27 cellular contexts compared by ENCODE assay signal in genomic region chr6:32146687-32147086, GRCh38. TPM values are rescaled to one million over a fixed set of nuclear protein-coding genes. Genes with fewer than 3 reads are reported as not detected.
DNase-seq lines count a peak whose midpoint lies in the region; ATAC-seq, FAIRE-seq and TF ChIP-seq lines count a peak whose summit lies in the region.
"Had no signal": no experiment of that assay in that cellular context is flagged by ENCODE, and none has a peak within 500 bp of the region (broad histone marks: within the 10 kb centered on the region; RNA-seq: fewer than 3 reads in every experiment).

No MANE protein-coding gene starts in this region.

- no peaks in the 10 kb centered on the region for H3K27me3 ChIP-seq in GM23248 (replicated peaks; ENCODE audit: insufficient read depth)
- peaks cover 28% of the 10 kb centered on the region for H3K27me3 ChIP-seq in HUES48 (ENCODE audit: control insufficient read depth, insufficient read depth, low read length)
- peaks cover 3 to 27% (median 25%) of the 10 kb centered on the region in 4 experiments for H3K27me3 ChIP-seq in H1 (replicated peaks in 1 of 4; ENCODE audit: control insufficient read depth in 3 of 4, extremely low read depth in 1 of 4, insufficient read depth in 3 of 4, low read length in 3 of 4)
- H3K27me3 ChIP-seq in neural progenitor cell: peaks cover 46% of the 10 kb centered on the region
- H3K27me3 ChIP-seq: brain microvascular endothelial cell, dorsolateral prefrontal cortex, tibial artery had no signal

- H3K4ac ChIP-seq in H1 (replicated peaks; ENCODE audit: insufficient read length, low read depth, low read length): no peak overlapping the region

- no peak overlapping the region for H2BK15ac ChIP-seq in H1 (ENCODE audit: low read length)

- no peak overlapping the region for H3K14ac ChIP-seq in H1 (ENCODE audit: insufficient read length)

- no peak overlapping the region for H4K5ac ChIP-seq in H1 (ENCODE audit: insufficient read length, low read depth, low read length)

- H4K8ac ChIP-seq in H1 (ENCODE audit: extremely low read depth, insufficient read depth, low read length): no peak overlapping the region

- no peak overlapping the region for H4K91ac ChIP-seq in H1 (replicated peaks; ENCODE audit: insufficient read length, low read length)

- no peaks in the 10 kb centered on the region for H3K9me3 ChIP-seq in GM23248 (ENCODE audit: low read depth)
- no peaks in the 10 kb centered on the region for H3K9me3 ChIP-seq in HUES48 (ENCODE audit: control insufficient read depth, insufficient read depth, low read length)
- no peaks in the 10 kb centered on the region for H3K9me3 ChIP-seq in H1 (ENCODE audit: insufficient read depth in 2 of 2, low read depth in 1 of 2, low read length in 1 of 2)
- no peaks in the 10 kb centered on the region for H3K9me3 ChIP-seq in neural progenitor cell (ENCODE audit: low read depth)
- H3K9me3 ChIP-seq: gastrocnemius medialis, prostate gland, SK-N-SH, tibial artery had no signal

- CTCF ChIA-PET in H1 (lab: Charles Lee; ENCODE audit: partially characterized antibody): interaction anchor here (1.6 to 1.9 kb wide), 2 partner anchors 28 to 31 kb away, joined by 3 to 5 read pairs; no protein-coding TSS in a partner anchor

- TF ChIP-seq CTCF in H1 (IDR thresholded peaks at IDR 0.05; ENCODE audit: control extremely low read depth in 1 of 3, insufficient read depth in 1 of 3, low read depth in 1 of 3, low read length in 3 of 3) (no peak), neural progenitor cell (IDR thresholded peaks at IDR 0.05) (no peak)

- H3K4me3 ChIP-seq in GM23248: no peak overlapping the region
- H3K4me3 ChIP-seq in HUES48 (ENCODE audit: low read depth, low read length): no peak overlapping the region; the same call in 1 of the 2 replicates
- no peak overlapping the region for H3K4me3 ChIP-seq in H1 (ENCODE audit: extremely low read depth in 1 of 4, insufficient read depth in 2 of 4, low read depth in 3 of 4, low read length in 4 of 4)
- H3K4me3 ChIP-seq in neural progenitor cell: no peak overlapping the region
- H3K4me3 ChIP-seq: BLaER1 treated with 17β-estradiol and CSF1 and Interleukin-3, amounts not matched to agents 10 nM and 100 nM; dorsolateral prefrontal cortex; gastrocnemius medialis; lung; prostate gland; tibial artery had no signal

- H4K20me1 ChIP-seq in GM23248 (ENCODE audit: insufficient read depth) (no peaks in the 10 kb centered on the region), H1 (replicated peaks in 1 of 2; ENCODE audit: control insufficient read depth in 1 of 2, insufficient read depth in 2 of 2, low read length in 2 of 2) (no peaks in the 10 kb centered on the region), neural progenitor cell (ENCODE audit: low read depth) (no peaks in the 10 kb centered on the region)
- H4K20me1 ChIP-seq: BLaER1 treated with 17β-estradiol and CSF1 and Interleukin-3, amounts not matched to agents 10 nM and 100 nM had no signal

- H3K27ac Mint-ChIP-seq in neural progenitor cell: peak overlapping the region; percentile 23
- peak overlapping the region in 1 of 2 donors; percentile 28 for H3K27ac Mint-ChIP-seq in stimulated activated naive CD8-positive, alpha-beta T cell treated with anti-CD3 and anti-CD28 coated beads, Interleukin-15, amount 100 ng/mL, for 72 hours
- H3K27ac Mint-ChIP-seq: T-helper 1 cell treated with Interleukin-12 subunit alpha and Interleukin-12 subunit beta and Interleukin-4 antibody, amounts not matched to agents 30 μg/mL and 1 μg/mL, for 36 hours had no signal

- no peaks in the 10 kb centered on the region for H3K79me2 ChIP-seq in GM23248 (ENCODE audit: insufficient read depth)
- H3K79me2 ChIP-seq in H1 (ENCODE audit: control insufficient read depth in 1 of 2, insufficient read depth in 2 of 2, low read length in 2 of 2): no peaks in the 10 kb centered on the region
- no peaks in the 10 kb centered on the region for H3K79me2 ChIP-seq in neural progenitor cell (ENCODE audit: low read depth)

- H3K56ac ChIP-seq in H1 (replicated peaks; ENCODE audit: insufficient read length, low read depth, low read length): no peak overlapping the region

- no peak for TF ChIP-seq EP300 in H1 (IDR thresholded peaks at IDR 0.05; ENCODE audit: borderline replicate concordance in 1 of 2, low read depth in 2 of 2, low read length in 2 of 2)

- H3K4me3 Mint-ChIP-seq in neural progenitor cell: no peak overlapping the region
- H3K4me3 Mint-ChIP-seq in stimulated activated naive CD8-positive, alpha-beta T cell treated with anti-CD3 and anti-CD28 coated beads, Interleukin-15, amount 100 ng/mL, for 72 hours: no peak overlapping the region
- H3K4me3 Mint-ChIP-seq: T-helper 1 cell treated with Interleukin-12 subunit alpha and Interleukin-12 subunit beta and Interleukin-4 antibody, amounts not matched to agents 30 μg/mL and 1 μg/mL, for 36 hours had no signal

- POLR2A ChIA-PET in H1 (lab: Charles Lee; ENCODE audit: partially characterized antibody): interaction anchor here (1.0 to 9.2 kb wide), 6 partner anchors 8 to 30 kb away, joined by 3 to 70 read pairs (median 6); partner anchors contain the start of genes ATF6B and FKBPL

- H3K23ac ChIP-seq in H1 (ENCODE audit: insufficient read length): no peak overlapping the region

- H2BK12ac ChIP-seq in H1 (ENCODE audit: low read depth, low read length): 0 out of 2 replicates have a peak overlapping the region, but pooled peaks have one; percentile 0

- peaks cover 30% of the 10 kb centered on the region for H3K4me1 Mint-ChIP-seq in neural progenitor cell
- H3K4me1 Mint-ChIP-seq in stimulated activated naive CD8-positive, alpha-beta T cell treated with anti-CD3 and anti-CD28 coated beads, Interleukin-15, amount 100 ng/mL, for 72 hours: peaks cover 37% of the 10 kb centered on the region

- H3K36me3 Mint-ChIP-seq in neural progenitor cell: peaks cover 19% of the 10 kb centered on the region

- H3K23me2 ChIP-seq in H1 (ENCODE audit: low read depth, low read length): peaks cover 7% of the 10 kb centered on the region; the same call in 1 of the 2 replicates

- H3K9me3 Mint-ChIP-seq in neural progenitor cell: no peaks in the 10 kb centered on the region
- no peaks in the 10 kb centered on the region for H3K9me3 Mint-ChIP-seq in stimulated activated naive CD8-positive, alpha-beta T cell treated with anti-CD3 and anti-CD28 coated beads, Interleukin-15, amount 100 ng/mL, for 72 hours
- H3K9me3 Mint-ChIP-seq: T-helper 1 cell treated with Interleukin-12 subunit alpha and Interleukin-12 subunit beta and Interleukin-4 antibody, amounts not matched to agents 30 μg/mL and 1 μg/mL, for 36 hours had no signal

- in situ Hi-C loops in GM23248 (cut with MboI): no loop called here

- H3K27ac ChIP-seq in GM23248 (no peak overlapping the region), HUES48 (ENCODE audit: low read depth, low read length) (no peak overlapping the region), H1 (ENCODE audit: low read depth, low read length) (no peak overlapping the region), neural progenitor cell (no peak overlapping the region)
- H3K27ac ChIP-seq: BLaER1 treated with 17β-estradiol and CSF1 and Interleukin-3, amounts not matched to agents 10 nM and 100 nM; brain microvascular endothelial cell; gastrocnemius medialis; prostate gland; tibial artery had no signal

- ATAC-seq in stimulated activated naive CD8-positive, alpha-beta T cell treated with anti-CD3 and anti-CD28 coated beads, Interleukin-15, amount 100 ng/mL, for 72 hours: no peak
- ATAC-seq: gastrocnemius medialis, sciatic nerve had no signal

- TF ChIP-seq RAD21 in H1 (IDR thresholded peaks at IDR 0.05 in 1 of 2, conservative IDR thresholded peaks at IDR 0.05 in 1 of 2; ENCODE audit: low read depth in 2 of 2, low read length in 2 of 2): no peak

- no peaks in the 10 kb centered on the region for H3K79me1 ChIP-seq in H1 (ENCODE audit: low read depth, low read length)

- H2BK20ac ChIP-seq in H1 (ENCODE audit: low read length): no peak overlapping the region

- no peak overlapping the region for H3K9ac ChIP-seq in GM23248
- peak overlapping the region; percentile 4; the same call in 1 of the 2 replicates for H3K9ac ChIP-seq in HUES48 (ENCODE audit: low read depth, low read length)
- no peak overlapping the region for H3K9ac ChIP-seq in H1 (replicated peaks in 1 of 4; ENCODE audit: extremely low read depth in 1 of 4, low read depth in 3 of 4, low read length in 3 of 4)
- no peak overlapping the region for H3K9ac ChIP-seq in neural progenitor cell
- H3K9ac ChIP-seq: BLaER1 treated with 17β-estradiol and CSF1 and Interleukin-3, amounts not matched to agents 10 nM and 100 nM; SK-N-SH had no signal

- peaks cover 6% of the 10 kb centered on the region for H3K27me3 Mint-ChIP-seq in neural progenitor cell (ENCODE audit: insufficient read depth, low read depth)
- peaks cover 22% of the 10 kb centered on the region for H3K27me3 Mint-ChIP-seq in stimulated activated naive CD8-positive, alpha-beta T cell treated with anti-CD3 and anti-CD28 coated beads, Interleukin-15, amount 100 ng/mL, for 72 hours

- H2AFZ ChIP-seq in GM23248 (0 out of 2 replicates have a peak overlapping the region, but pooled peaks have one; percentile 28), H1 (ENCODE audit: low read length) (0 out of 2 replicates have a peak overlapping the region, but pooled peaks have one; percentile 2), neural progenitor cell (replicated peaks) (no peak overlapping the region)

- no peaks in the 10 kb centered on the region for H3F3A ChIP-seq in GM23248 (ENCODE audit: insufficient read depth)
- peaks cover 11% of the 10 kb centered on the region for H3F3A ChIP-seq in neural progenitor cell (ENCODE audit: low read depth)

- FAIRE-seq in H1 (lab: Jason Lieb, UNC): peak; percentile 86
- FAIRE-seq: GM12892 had no signal

- no peak for TF ChIP-seq POLR2A in H1 (IDR thresholded peaks at IDR 0.05; ENCODE audit: control extremely low read depth in 1 of 2, low read depth in 2 of 2, low read length in 2 of 2)

- H3K4me2 ChIP-seq in GM23248 (ENCODE audit: unreplicated experiment): no peak overlapping the region
- H3K4me2 ChIP-seq in H1 (ENCODE audit: insufficient read depth in 1 of 2, low read depth in 2 of 2, low read length in 2 of 2): peak overlapping the region; percentile 18 to 27; a peak in 1 of 4 replicates
- H3K4me2 ChIP-seq in neural progenitor cell: no peak overlapping the region
- H3K4me2 ChIP-seq: BLaER1 treated with 17β-estradiol and CSF1 and Interleukin-3, amounts not matched to agents 10 nM and 100 nM; SK-N-SH had no signal

- H2BK5ac ChIP-seq in H1 (ENCODE audit: low read depth, low read length): no peak overlapping the region

- H3K4me1 ChIP-seq in GM23248 (ENCODE audit: insufficient read depth) (no peaks in the 10 kb centered on the region), HUES48 (ENCODE audit: control insufficient read depth, insufficient read depth, low read length) (peaks cover 26% of the 10 kb centered on the region), H1 (replicated peaks in 1 of 4; ENCODE audit: control insufficient read depth in 3 of 4, insufficient read depth in 4 of 4, low read length in 3 of 4) (peaks cover 10 to 26% (median 11%) of the 10 kb centered on the region in 4 experiments), neural progenitor cell (peaks cover 4% of the 10 kb centered on the region)
- H3K4me1 ChIP-seq: gastrocnemius medialis, prostate gland had no signal

- H3K18ac ChIP-seq in H1 (ENCODE audit: extremely low read depth, low read length): 0 out of 2 replicates have a peak overlapping the region, but pooled peaks have one; percentile 0

- no peaks in the 10 kb centered on the region for H3K9me2 ChIP-seq in GM23248 (ENCODE audit: insufficient read depth)
- H3K9me2 ChIP-seq: SK-N-SH had no signal

- no peak for DNase-seq in GM23248
- DNase-seq in H1 (ENCODE audit: low read depth in 1 of 2, low spot score in 2 of 2): no peak
- no peak for DNase-seq in neural progenitor cell (ENCODE audit: low spot score)
- no peak for DNase-seq in activated T-cell treated with anti-CD3 and anti-CD28 coated beads, Interleukin-2, amount 50 U/mL, for 48 hours
- no peak for DNase-seq in occipital lobe (lab: John Stamatoyannopoulos, UW)
- no peak for DNase-seq in stimulated activated naive CD8-positive, alpha-beta T cell treated with anti-CD3 and anti-CD28 coated beads, Interleukin-15, amount 100 ng/mL, for 72 hours
- DNase-seq: activated CD4-positive, alpha-beta T cell treated with anti-CD3 and anti-CD28 coated beads, Interleukin-2, amount 50 U/mL, for 48 hours; activated CD4-positive, CD25-positive, alpha-beta regulatory T cell; activated CD8-positive, alpha-beta memory T cell treated with anti-CD3 and anti-CD28 coated beads, Interleukin-2, amount 50 U/mL, for 48 hours; activated naive CD4-positive, alpha-beta T cell treated with anti-CD3 and anti-CD28 coated beads, Interleukin-2, amount 50 U/mL, for 16 hours; brain microvascular endothelial cell; DMS53; dorsolateral prefrontal cortex; gastrocnemius medialis; NCI-H2029; NCI-H510A treated with DMSO at 0.1 percent for 48 hours; OCI-M1; SK-N-SH; stimulated activated CD4-positive, alpha-beta T cell treated with anti-CD3 and anti-CD28 coated beads, Interleukin-4, amount 100 ng/mL, for 1 hour; tibial artery had no signal

- no peak overlapping the region for H2BK120ac ChIP-seq in H1 (replicated peaks; ENCODE audit: low read depth, low read length)

- 69 to 73% methylated on average over 4 of the region's 4 CpGs for WGBS in GM23248 (ENCODE audit: low coverage in 1 of 2, low lambda C conversion rate in 2 of 2, missing lambda C conversion rate in 2 of 2), 2 experiments
- 30% methylated on average over 4 of the region's 4 CpGs; no CpG with 5 or more reads in 1 of the 2 experiments for WGBS in H1 (ENCODE audit: extremely low coverage in 1 of 2, insufficient coverage in 1 of 2, insufficient read length in 1 of 2, insufficient replicate concordance in 2 of 2, low coverage in 1 of 2, low lambda C conversion rate in 2 of 2, missing lambda C conversion rate in 1 of 2), 2 experiments

- H3K36me3 ChIP-seq in GM23248 (ENCODE audit: low read depth) (peaks cover 4% of the 10 kb centered on the region; the same call in 1 of the 2 replicates), HUES48 (ENCODE audit: control insufficient read depth, insufficient read depth, low read length) (no peaks in the 10 kb centered on the region), H1 (ENCODE audit: control insufficient read depth in 2 of 4, insufficient read depth in 4 of 4, low read length in 3 of 4) (no peaks in the 10 kb centered on the region), neural progenitor cell (no peaks in the 10 kb centered on the region)
- H3K36me3 ChIP-seq: BLaER1 treated with 17β-estradiol and CSF1 and Interleukin-3, amounts not matched to agents 10 nM and 100 nM; brain microvascular endothelial cell; gastrocnemius medialis; prostate gland had no signal

- H2AK5ac ChIP-seq in H1 (ENCODE audit: low read depth, low read length): no peak overlapping the region

RNA-seq across cellular contexts. Expression of gene PRRT1, which starts 5.1 kb away (rescaled TPM):
- total RNA-seq in GM23248 (2014; rRNA removed; shearing (Covaris generic)): 1.2 TPM in 1 of 2 replicates, not detected in the other
- polyA plus RNA-seq in GM23248 (2016; fragmentation: Nextera tagmentation; extraction: Ambion mirVana) (2.1 and 2.2 TPM in 2 replicates), H1 (2011; rRNA removed) (0.71 and 1.4 TPM in 2 replicates)
- 2.8 TPM in 2 replicates for total RNA-seq in H1 (2021; fragmentation: NEBNext Ultra II Directional; extraction: Animal tissue kit (Norgen Biotek cat#: 25700))
- 0.45 TPM for polyA plus RNA-seq in H1 (2011; cell fraction: cytosol; rRNA removed)
- polyA plus RNA-seq in H1 (2011; cell fraction: nucleus; rRNA removed): 1.8 TPM
- polyA plus RNA-seq in H1 (2012, experiment 1 of 2): 1.9 to 2.8 TPM (median 2.2 TPM) in 4 replicates
- 2.5 TPM for polyA plus RNA-seq in H1 (2012, experiment 2 of 2)
- polyA plus RNA-seq in H1 (2013, experiment 1 of 2): 5.9 TPM
- 5.7 TPM for polyA plus RNA-seq in H1 (2013, experiment 2 of 2)
- polyA minus RNA-seq in H1 (2011; rRNA and poly(A)+ RNA removed): 0.13 and 0.49 TPM in 2 replicates
- polyA minus RNA-seq in H1 (2011; cell fraction: cytosol; rRNA and poly(A)+ RNA removed): 1.1 TPM
- 0.20 TPM for polyA minus RNA-seq in H1 (2011; cell fraction: nucleus; rRNA and poly(A)+ RNA removed)
- total RNA-seq in neural progenitor cell (ENCODE audit: low replicate concordance) (0.40 TPM in 1 of 2 replicates, not detected in the other), occipital lobe (0.78 TPM)

RNA-seq across cellular contexts. Expression of gene PPT2, which starts 7.3 kb away (rescaled TPM):
- 12.8 and 16.2 TPM in 2 replicates for total RNA-seq in GM23248 (2014; rRNA removed; shearing (Covaris generic))
- 10.3 and 14.3 TPM in 2 replicates for polyA plus RNA-seq in GM23248 (2016; fragmentation: Nextera tagmentation; extraction: Ambion mirVana)
- 24.1 and 27.9 TPM in 2 replicates for total RNA-seq in H1 (2021; fragmentation: NEBNext Ultra II Directional; extraction: Animal tissue kit (Norgen Biotek cat#: 25700))
- 39.0 and 39.5 TPM in 2 replicates for polyA plus RNA-seq in H1 (2011; rRNA removed)
- 34.9 TPM for polyA plus RNA-seq in H1 (2011; cell fraction: cytosol; rRNA removed)
- polyA plus RNA-seq in H1 (2011; cell fraction: nucleus; rRNA removed): 69.6 TPM
- 24.2 to 36.4 TPM (median 28.5 TPM) in 4 replicates for polyA plus RNA-seq in H1 (2012, experiment 1 of 2)
- 31.7 TPM for polyA plus RNA-seq in H1 (2012, experiment 2 of 2)
- polyA plus RNA-seq in H1 (2013, experiment 1 of 2): 36.6 TPM
- polyA plus RNA-seq in H1 (2013, experiment 2 of 2): 34.6 TPM
- polyA minus RNA-seq in H1 (2011; rRNA and poly(A)+ RNA removed): 18.9 and 51.4 TPM in 2 replicates
- polyA minus RNA-seq in H1 (2011; cell fraction: cytosol; rRNA and poly(A)+ RNA removed): 10.9 TPM
- polyA minus RNA-seq in H1 (2011; cell fraction: nucleus; rRNA and poly(A)+ RNA removed): 18.3 TPM
- total RNA-seq in neural progenitor cell (ENCODE audit: low replicate concordance): 18.6 and 38.2 TPM in 2 replicates
- 15.1 TPM for total RNA-seq in occipital lobe

RNA-seq across cellular contexts. Expression of gene FKBPL, which starts 16.6 kb away (rescaled TPM):
- total RNA-seq in GM23248 (2014; rRNA removed; shearing (Covaris generic)): 2.9 and 5.3 TPM in 2 replicates
- polyA plus RNA-seq in GM23248 (2016; fragmentation: Nextera tagmentation; extraction: Ambion mirVana): 6.2 and 6.9 TPM in 2 replicates
- total RNA-seq in H1 (2021; fragmentation: NEBNext Ultra II Directional; extraction: Animal tissue kit (Norgen Biotek cat#: 25700)): 9.4 and 10.9 TPM in 2 replicates
- 5.4 and 5.8 TPM in 2 replicates for polyA plus RNA-seq in H1 (2011; rRNA removed)
- polyA plus RNA-seq in H1 (2011; cell fraction: cytosol; rRNA removed): 7.0 TPM
- polyA plus RNA-seq in H1 (2011; cell fraction: nucleus; rRNA removed): 6.1 TPM
- 9.7 to 13.9 TPM (median 10.9 TPM) in 4 replicates for polyA plus RNA-seq in H1 (2012, experiment 1 of 2)
- 16.2 TPM for polyA plus RNA-seq in H1 (2012, experiment 2 of 2)
- 6.4 TPM for polyA plus RNA-seq in H1 (2013, experiment 1 of 2)
- 6.1 TPM for polyA plus RNA-seq in H1 (2013, experiment 2 of 2)
- 4.7 and 5.1 TPM in 2 replicates for polyA minus RNA-seq in H1 (2011; rRNA and poly(A)+ RNA removed)
- polyA minus RNA-seq in H1 (2011; cell fraction: cytosol; rRNA and poly(A)+ RNA removed): 3.7 TPM
- polyA minus RNA-seq in H1 (2011; cell fraction: nucleus; rRNA and poly(A)+ RNA removed): 4.1 TPM
- total RNA-seq in neural progenitor cell (ENCODE audit: low replicate concordance): 3.6 and 11.8 TPM in 2 replicates
- total RNA-seq in occipital lobe: 3.3 TPM

RNA-seq across cellular contexts. Expression of gene EGFL8, which starts 17.7 kb away (rescaled TPM):
- 2.2 and 6.2 TPM in 2 replicates for total RNA-seq in GM23248 (2014; rRNA removed; shearing (Covaris generic))
- polyA plus RNA-seq in GM23248 (2016; fragmentation: Nextera tagmentation; extraction: Ambion mirVana): 2.6 and 3.8 TPM in 2 replicates
- total RNA-seq in H1 (2021; fragmentation: NEBNext Ultra II Directional; extraction: Animal tissue kit (Norgen Biotek cat#: 25700)): 6.4 and 9.2 TPM in 2 replicates
- polyA plus RNA-seq in H1 (2011; rRNA removed): 5.0 and 8.6 TPM in 2 replicates
- 8.9 TPM for polyA plus RNA-seq in H1 (2011; cell fraction: cytosol; rRNA removed)
- 36.7 TPM for polyA plus RNA-seq in H1 (2011; cell fraction: nucleus; rRNA removed)
- polyA plus RNA-seq in H1 (2012, experiment 1 of 2): 12.8 to 15.7 TPM (median 13.7 TPM) in 4 replicates
- 4.3 TPM for polyA plus RNA-seq in H1 (2012, experiment 2 of 2)
- polyA plus RNA-seq in H1 (2013, experiment 1 of 2): 25.0 TPM
- 23.4 TPM for polyA plus RNA-seq in H1 (2013, experiment 2 of 2)
- polyA minus RNA-seq in H1 (2011; rRNA and poly(A)+ RNA removed): 0.29 and 0.50 TPM in 2 replicates
- polyA minus RNA-seq in H1 (2011; cell fraction: cytosol; rRNA and poly(A)+ RNA removed): not detected
- polyA minus RNA-seq in H1 (2011; cell fraction: nucleus; rRNA and poly(A)+ RNA removed): 3.6 TPM
- total RNA-seq in neural progenitor cell (ENCODE audit: low replicate concordance): 3.8 and 16.1 TPM in 2 replicates
- 7.5 TPM for total RNA-seq in occipital lobe

RNA-seq across cellular contexts. Expression of gene ATF6B, which starts 18.6 kb away (rescaled TPM):
- total RNA-seq in GM23248 (2014; rRNA removed; shearing (Covaris generic)): 33.3 and 37.3 TPM in 2 replicates
- polyA plus RNA-seq in GM23248 (2016; fragmentation: Nextera tagmentation; extraction: Ambion mirVana) (51.7 and 54.1 TPM in 2 replicates), H1 (2011; rRNA removed) (42.2 and 66.3 TPM in 2 replicates)
- total RNA-seq in H1 (2021; fragmentation: NEBNext Ultra II Directional; extraction: Animal tissue kit (Norgen Biotek cat#: 25700)): 36.2 and 38.1 TPM in 2 replicates
- polyA plus RNA-seq in H1 (2011; cell fraction: cytosol; rRNA removed): 37.2 TPM
- polyA plus RNA-seq in H1 (2011; cell fraction: nucleus; rRNA removed): 118 TPM
- polyA plus RNA-seq in H1 (2012, experiment 1 of 2): 32.9 to 50.0 TPM (median 43.7 TPM) in 4 replicates
- 61.0 TPM for polyA plus RNA-seq in H1 (2012, experiment 2 of 2)
- 39.5 TPM for polyA plus RNA-seq in H1 (2013, experiment 1 of 2)
- polyA plus RNA-seq in H1 (2013, experiment 2 of 2): 41.1 TPM
- 28.8 and 31.4 TPM in 2 replicates for polyA minus RNA-seq in H1 (2011; rRNA and poly(A)+ RNA removed)
- 20.3 TPM for polyA minus RNA-seq in H1 (2011; cell fraction: cytosol; rRNA and poly(A)+ RNA removed)
- polyA minus RNA-seq in H1 (2011; cell fraction: nucleus; rRNA and poly(A)+ RNA removed): 41.5 TPM
- total RNA-seq in neural progenitor cell (ENCODE audit: low replicate concordance) (19.4 and 41.8 TPM in 2 replicates), occipital lobe (15.4 TPM)

Comparison
In these comparisons a context has a peak if more than half of its experiments do, and no peak if none do; other contexts are left out.
1. H3K4me2 ChIP-seq: peak in H1 (2 of 2); none in GM23248 (single experiment) and neural progenitor cell (single experiment).